In genomic region chr2:150494234-150494913, GRCh38 we compare ENCODE assay signal across 26 cellular contexts.
"Had no signal": no experiment of that assay in that cellular context is flagged by ENCODE, and none has a peak within 500 bp of the region (broad histone marks: within the 10 kb centered on the region; RNA-seq: fewer than 3 reads in every experiment).

No MANE protein-coding gene starts in this region.

- H3K9me3 ChIP-seq: adrenal gland, ascending aorta, esophagus muscularis mucosa, heart right ventricle, lower lobe of right lung, spleen, upper lobe of left lung had no signal

- H3K4me1 Mint-ChIP-seq: activated naive CD4-positive, alpha-beta T cell treated with anti-CD3 and anti-CD28 coated beads, Interleukin-2, amount 50 U/mL, for 24 hours; naive B cell; neural crest cell; T-cell had no signal

- ATAC-seq: effector memory CD8-positive, alpha-beta T cell; heart right ventricle; left cardiac atrium; lower lobe of right lung; T-cell had no signal

- H3K9me3 Mint-ChIP-seq: effector memory CD8-positive, alpha-beta T cell; T-cell; T-helper 2 cell treated with Interferon-gamma antibody and Interleukin-4, amounts not matched to agents 5 μg/mL and 100 μg/mL, for 36 hours had no signal

- H3K36me3 Mint-ChIP-seq: activated naive CD4-positive, alpha-beta T cell treated with anti-CD3 and anti-CD28 coated beads, Interleukin-2, amount 50 U/mL, for 24 hours; naive B cell; T-cell had no signal

- DNase-seq: activated CD4-positive, alpha-beta T cell treated with anti-CD3 and anti-CD28 coated beads for 1 hour; activated gamma-delta T cell treated with Interleukin-2 at 50 U/mL for 16 hours; activated T-cell treated with anti-CD3 and anti-CD28 coated beads, Interleukin-2, amount 50 U/mL, for 1 hour; adrenal gland; brain microvascular endothelial cell; caudate nucleus; effector memory CD8-positive, alpha-beta T cell; heart right ventricle; islet precursor cell; left cardiac atrium; lower lobe of right lung; naive B cell; occipital lobe; retina; spleen; stimulated activated CD4-positive, alpha-beta T cell treated with anti-CD3 and anti-CD28 coated beads, Interleukin-4, amount 100 ng/mL, for 24 hours; stimulated activated naive CD4-positive, alpha-beta T cell treated with Interleukin-2 at 50 U/mL for 16 hours; T-cell; upper lobe of left lung had no signal

- H3K27me3 ChIP-seq: adrenal gland, ascending aorta, brain microvascular endothelial cell, esophagus muscularis mucosa, heart right ventricle, upper lobe of left lung had no signal

- H3K27ac ChIP-seq: adrenal gland, ascending aorta, esophagus muscularis mucosa, heart right ventricle, lower lobe of right lung, spleen, upper lobe of left lung had no signal

- H3K4me1 ChIP-seq: adrenal gland, ascending aorta, esophagus muscularis mucosa, heart right ventricle, lower lobe of right lung, spleen, upper lobe of left lung had no signal

- H3K4me3 Mint-ChIP-seq: activated naive CD4-positive, alpha-beta T cell treated with anti-CD3 and anti-CD28 coated beads, Interleukin-2, amount 50 U/mL, for 24 hours; effector memory CD8-positive, alpha-beta T cell; naive B cell; neural crest cell; T-cell; T-helper 2 cell treated with Interferon-gamma antibody and Interleukin-4, amounts not matched to agents 5 μg/mL and 100 μg/mL, for 36 hours had no signal

- H3K27me3 Mint-ChIP-seq: progenitor cell of endocrine pancreas had no signal

- H3K36me3 ChIP-seq: adrenal gland, ascending aorta, brain microvascular endothelial cell, esophagus muscularis mucosa, heart right ventricle, lower lobe of right lung, spleen, upper lobe of left lung had no signal

- H3K27ac Mint-ChIP-seq: activated naive CD4-positive, alpha-beta T cell treated with anti-CD3 and anti-CD28 coated beads, Interleukin-2, amount 50 U/mL, for 24 hours; effector memory CD8-positive, alpha-beta T cell; naive B cell; progenitor cell of endocrine pancreas; T-cell; T-helper 2 cell treated with Interferon-gamma antibody and Interleukin-4, amounts not matched to agents 5 μg/mL and 100 μg/mL, for 36 hours had no signal

- FAIRE-seq: endothelial cell of umbilical vein had no signal

- H3K4me3 ChIP-seq: adrenal gland, ascending aorta, esophagus muscularis mucosa, heart right ventricle, lower lobe of right lung, spleen, upper lobe of left lung had no signal
